23 cellular contexts compared by ENCODE assay signal in genomic region chr7:8229927-8230326, GRCh38.
"Had no signal": no experiment of that assay in that cellular context is flagged by ENCODE, and none has a peak within 500 bp of the region (broad histone marks: within the 10 kb centered on the region; RNA-seq: fewer than 3 reads in every experiment).

No MANE protein-coding gene starts in this region.

- ATAC-seq: esophagus mucosa; gastrocnemius medialis; left lobe of liver; mucosa of descending colon; natural killer cell treated with Interleukin-12 subunit alpha and Interleukin-12 subunit beta and Interleukin-15 and Interleukin-18, amount 100 ng/mL, for 72 hours; pancreas; right lobe of liver; stimulated activated naive B cell treated with anti-CD40 and anti-IgM and Interleukin-4, amounts not matched to agents 10 μg/mL and 1 μg/mL and 100 μg/mL, for 72 hours had no signal

- H3K9me3 ChIP-seq: gastrocnemius medialis, mucosa of descending colon, neutrophil, pancreas, right lobe of liver, thoracic aorta, tibial nerve, upper lobe of left lung had no signal

- H3K4me1 ChIP-seq: gastrocnemius medialis, pancreas, right lobe of liver, tibial nerve, upper lobe of left lung had no signal

- H3K27ac ChIP-seq: dorsolateral prefrontal cortex, gastrocnemius medialis, neutrophil, pancreas, right lobe of liver, thoracic aorta, tibial nerve, upper lobe of left lung had no signal

- H3K4me3 ChIP-seq: dorsolateral prefrontal cortex, gastrocnemius medialis, mucosa of descending colon, pancreas, right lobe of liver, thoracic aorta, tibial nerve, upper lobe of left lung had no signal

- FAIRE-seq: keratinocyte, pancreas, small intestine, urothelium cell line had no signal

- H3K27me3 ChIP-seq: dorsolateral prefrontal cortex, gastrocnemius medialis, neutrophil, pancreas, right lobe of liver, tibial nerve, upper lobe of left lung had no signal

- H3K36me3 ChIP-seq: gastrocnemius medialis, right lobe of liver, thoracic aorta, tibial nerve had no signal

- DNase-seq: dorsolateral prefrontal cortex; effector CD4-positive, alpha-beta T cell; foreskin fibroblast; gastrocnemius medialis; head of caudate nucleus; mesenchymal stem cell; mucosa of descending colon; naive B cell; pancreas; right lobe of liver; small intestine; stimulated activated CD4-positive, alpha-beta T cell treated with anti-CD3 and anti-CD28 coated beads, Interleukin-15, amount 100 ng/mL, for 24 hours; stimulated activated CD4-positive, alpha-beta T cell treated with anti-CD3 and anti-CD28 coated beads, Interleukin-2, amount 100 ng/mL, for 48 hours; stimulated activated naive B cell treated with anti-CD40 and anti-IgM and Interleukin-4, amounts not matched to agents 10 μg/mL and 1 μg/mL and 100 μg/mL, for 72 hours; upper lobe of left lung had no signal
